Comparison of ENCODE assay signal across 17 cellular contexts in genomic region chr10:29699621-29700020, GRCh38.
DNase-seq lines count a peak whose midpoint lies in the region; ATAC-seq and TF ChIP-seq lines count a peak whose summit lies in the region.
"Had no signal": no experiment of that assay in that cellular context is flagged by ENCODE, and none has a peak within 500 bp of the region (broad histone marks: within the 10 kb centered on the region; RNA-seq: fewer than 3 reads in every experiment).

No MANE protein-coding gene starts in this region.

- H3K36me3 ChIP-seq in SJCRH30 (no peaks in the 10 kb centered on the region), mesenchymal stem cell (ENCODE audit: control insufficient read depth in 1 of 2, insufficient read depth in 2 of 2, low read depth in 1 of 2, low read length in 2 of 2) (peaks cover 0 to 4% of the 10 kb centered on the region in 2 experiments), psoas muscle (ENCODE audit: insufficient read depth in 1 of 2, low read depth in 1 of 2) (no peaks in the 10 kb centered on the region), adrenal gland (replicated peaks in 1 of 2) (no peaks in the 10 kb centered on the region)

- DNase-seq in ELF-1 (ENCODE audit: low read depth, low spot score), result peak; percentile 92
- peak in 1 of 2 experiments; percentile 29 for DNase-seq in SJCRH30
- DNase-seq in mesenchymal stem cell, result no peak
- DNase-seq in psoas muscle, result no peak
- DNase-seq in adrenal gland, result no peak
- DNase-seq in GM13976 (ENCODE audit: low spot score), result no peak
- no peak for DNase-seq in left cardiac atrium
- DNase-seq: C1 segment of cervical spinal cord, EL, GM23248, NCI-H187 treated with DMSO at 0.1 percent for 48 hours, NCI-H2171, NCI-H446 treated with DMSO at 0.1 percent for 48 hours, NCI-H774, SHP77 had no signal

- no peak overlapping the region for H2BK5ac ChIP-seq in mesenchymal stem cell (ENCODE audit: low read depth, low read length, poor library complexity, severe bottlenecking)

- no peak overlapping the region for H3K4me2 ChIP-seq in mesenchymal stem cell (ENCODE audit: low read length, poor library complexity, severe bottlenecking)

- no peak overlapping the region for H3K4ac ChIP-seq in mesenchymal stem cell (ENCODE audit: low read depth in 1 of 2, low read length in 2 of 2)

- H2BK12ac ChIP-seq in mesenchymal stem cell (ENCODE audit: low read length in 2 of 2), result peak overlapping the region in 1 of 2 experiments; percentile 77

- H2AFZ ChIP-seq in mesenchymal stem cell (ENCODE audit: low read depth, low read length), result no peak overlapping the region
- H2AFZ ChIP-seq: GM23248 had no signal

- H3K9me3 ChIP-seq in SJCRH30 (replicated peaks), result no peaks in the 10 kb centered on the region
- no peaks in the 10 kb centered on the region for H3K9me3 ChIP-seq in mesenchymal stem cell (ENCODE audit: control insufficient read depth, low read length)
- H3K9me3 ChIP-seq in psoas muscle, result no peaks in the 10 kb centered on the region
- H3K9me3 ChIP-seq in adrenal gland (replicated peaks in 1 of 3), result no peaks in the 10 kb centered on the region

- H4K91ac ChIP-seq in mesenchymal stem cell (ENCODE audit: low read length), result peak overlapping the region; percentile 78

- no peak overlapping the region for H3K18ac ChIP-seq in mesenchymal stem cell (ENCODE audit: low read depth in 1 of 2, low read length in 2 of 2)

- no peak for TF ChIP-seq POLR2A in adrenal gland (IDR thresholded peaks at IDR 0.05)

- no peak overlapping the region for H4K8ac ChIP-seq in mesenchymal stem cell (ENCODE audit: low read length)

- H2BK15ac ChIP-seq in mesenchymal stem cell (ENCODE audit: low read depth, poor library complexity, severe bottlenecking), result no peak overlapping the region

- H3K27me3 ChIP-seq in SJCRH30, result no peaks in the 10 kb centered on the region
- no peaks in the 10 kb centered on the region for H3K27me3 ChIP-seq in mesenchymal stem cell (ENCODE audit: control insufficient read depth in 1 of 2, insufficient read depth in 1 of 2, low read length in 2 of 2)
- H3K27me3 ChIP-seq in psoas muscle (ENCODE audit: insufficient read depth in 3 of 3, low read length in 2 of 3), result no peaks in the 10 kb centered on the region
- no peaks in the 10 kb centered on the region for H3K27me3 ChIP-seq in adrenal gland

- ATAC-seq in psoas muscle, result peak in 2 of 4 donors; percentile 40 to 58
- ATAC-seq in GM21723 (IDR thresholded peaks at IDR 0.05; ENCODE audit: unreplicated experiment), result no peak
- ATAC-seq in left cardiac atrium, result no peak
- ATAC-seq: HepG2 had no signal

- H3K14ac ChIP-seq in mesenchymal stem cell (ENCODE audit: low read length in 2 of 2), result no peak overlapping the region

- intact Hi-C loops in psoas muscle (cut with DNase I) (no loop called here), adrenal gland (cut with DNase I) (no loop called here), left cardiac atrium (cut with DNase I) (no loop called here)

- in situ Hi-C loops in GM13976 (cut with MboI; ENCODE audit: low sequenced_read_pairs, unreplicated experiment), result no loop called here

- TF ChIP-seq CTCF in psoas muscle (IDR thresholded peaks at IDR 0.05), result no peak
- TF ChIP-seq CTCF in adrenal gland (IDR thresholded peaks at IDR 0.05), result no peak
- no peak for TF ChIP-seq CTCF in GM13976 (IDR thresholded peaks at IDR 0.05; ENCODE audit: borderline replicate concordance, control extremely low read depth, extremely low read depth, insufficient read depth, missing control alignments)

- no peak overlapping the region for H3K9ac ChIP-seq in mesenchymal stem cell (ENCODE audit: low read length)
- H3K9ac ChIP-seq: GM23248 had no signal

- H3K27ac ChIP-seq in SJCRH30 (peak overlapping the region; percentile 88), mesenchymal stem cell (ENCODE audit: low read length, poor library complexity, severe bottlenecking) (no peak overlapping the region), psoas muscle (peak overlapping the region; percentile 11), adrenal gland (no peak overlapping the region)
- H3K27ac ChIP-seq: GM23248 had no signal

- no peak overlapping the region for H2AK5ac ChIP-seq in mesenchymal stem cell (ENCODE audit: low read length, severe bottlenecking)

- 88% methylated on average over 5 of the region's 5 CpGs for WGBS in mesenchymal stem cell
- 42 to 68% (median 46%) methylated on average over 5 of the region's 5 CpGs for WGBS in psoas muscle, 3 donors
- WGBS in adrenal gland, 4 donors, result 75 to 92% (median 78%) methylated on average over 4 to 5 of the region's 5 CpGs

- H2BK120ac ChIP-seq in mesenchymal stem cell (ENCODE audit: low read depth, low read length), result no peak overlapping the region

- H3K4me3 ChIP-seq in SJCRH30 (no peak overlapping the region), mesenchymal stem cell (ENCODE audit: insufficient read depth in 1 of 2, low read depth in 1 of 2, low read length in 2 of 2) (no peak overlapping the region), psoas muscle (no peak overlapping the region), adrenal gland (no peak overlapping the region)
- H3K4me3 ChIP-seq: GM23248 had no signal

- H3K23ac ChIP-seq in mesenchymal stem cell (ENCODE audit: low read length in 2 of 2), result peak overlapping the region in 1 of 2 experiments; percentile 72

- peaks cover 2% of the 10 kb centered on the region for H3K79me1 ChIP-seq in mesenchymal stem cell (replicated peaks; ENCODE audit: low read length, poor library complexity, severe bottlenecking)

- H3K4me1 ChIP-seq in SJCRH30 (peaks cover 31% of the 10 kb centered on the region), mesenchymal stem cell (ENCODE audit: control insufficient read depth, insufficient read depth, low read depth, low read length) (peaks cover 10% of the 10 kb centered on the region), psoas muscle (peaks cover 33% of the 10 kb centered on the region), adrenal gland (replicated peaks in 1 of 2) (peaks cover 0 to 8% of the 10 kb centered on the region in 2 donors)

Comparison
In these comparisons a context has a peak if more than half of its experiments do, and no peak if none do; other contexts are left out.
1. H3K27ac ChIP-seq: peak in SJCRH30 (single experiment) and psoas muscle (single experiment); none in mesenchymal stem cell (single experiment) and adrenal gland (0 of 5).